In the genomic region with DNA sequence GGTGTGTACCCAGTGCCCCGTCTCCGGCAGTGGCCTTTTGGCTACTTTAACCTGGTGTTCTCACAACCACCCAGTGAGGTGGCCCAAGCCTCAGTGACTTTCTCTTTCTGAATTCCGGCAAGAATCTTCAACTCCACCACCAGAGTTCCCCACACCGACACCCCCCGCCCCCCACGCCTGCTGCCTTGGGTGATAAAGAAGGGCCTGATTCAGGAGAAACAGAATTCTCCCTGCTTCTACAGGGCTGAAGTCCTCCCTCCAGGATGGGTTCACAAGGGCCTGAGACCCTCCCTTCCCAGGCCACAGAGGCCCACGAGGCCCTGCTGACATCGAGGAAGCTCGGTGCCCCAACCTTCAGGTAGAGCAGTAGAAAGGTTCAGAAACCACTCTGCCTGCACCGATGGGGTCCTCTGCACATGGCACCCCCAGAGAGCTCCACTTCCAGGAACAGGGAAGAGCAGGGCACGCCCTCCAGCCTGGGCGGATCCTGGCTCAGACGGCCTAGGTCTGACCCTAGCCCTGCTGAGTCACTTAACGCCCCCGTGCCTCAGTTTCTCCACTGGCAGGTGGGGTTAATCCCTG, we compare ENCODE assay signal across 8 cellular contexts.
DNase-seq lines count a peak whose midpoint lies in the region; ATAC-seq and TF ChIP-seq lines count a peak whose summit lies in the region.

No MANE protein-coding gene starts in this region.

- H2AFZ ChIP-seq in DND-41 (ENCODE audit: low read depth, low read length): peak overlapping the region; percentile 72; the same call in 1 of the 2 replicates
- peak overlapping the region; percentile 32 for H2AFZ ChIP-seq in neuron (ENCODE audit: low read depth, low read length)

- H3K36me3 Mint-ChIP-seq in dendritic cell treated with granulocyte-macrophage colony-stimulating factor and Interleukin-4, amounts not matched to agents 40 ng/mL and 50 ng/mL, for 4 days (ENCODE audit: low read depth): peaks cover 54% of the 10 kb centered on the region

- H3K27me3 Mint-ChIP-seq in dendritic cell treated with granulocyte-macrophage colony-stimulating factor and Interleukin-4, amounts not matched to agents 40 ng/mL and 50 ng/mL, for 4 days: no peaks in the 10 kb centered on the region

- H3K36me3 ChIP-seq in DND-41 (ENCODE audit: insufficient read depth, low read length): peaks cover 46% of the 10 kb centered on the region
- H3K36me3 ChIP-seq in neuron (ENCODE audit: insufficient read depth, low read length): peaks cover 4% of the 10 kb centered on the region

- H3K4me2 ChIP-seq in DND-41 (ENCODE audit: insufficient read depth, low read length): peak overlapping the region; percentile 97

- H3K4me3 Mint-ChIP-seq in dendritic cell treated with granulocyte-macrophage colony-stimulating factor and Interleukin-4, amounts not matched to agents 40 ng/mL and 50 ng/mL, for 4 days: peak overlapping the region; percentile 84

- peaks cover 43% of the 10 kb centered on the region for H4K20me1 ChIP-seq in DND-41 (ENCODE audit: insufficient read depth, low read length)

- H3K79me2 ChIP-seq in DND-41 (ENCODE audit: insufficient read depth, low read length): peaks cover 43% of the 10 kb centered on the region

- H3K4me3 ChIP-seq in DND-41 (ENCODE audit: low read depth in 1 of 2, low read length in 2 of 2) (peak overlapping the region; percentile 67 to 85), neuron (ENCODE audit: low read length) (peak overlapping the region; percentile 84)

- H3K27ac ChIP-seq in DND-41 (ENCODE audit: low read length): peak overlapping the region; percentile 73

- DNase-seq in DND-41: peak; percentile 38
- peak; percentile 40 for DNase-seq in NAMALWA (ENCODE audit: low spot score)
- DNase-seq in NOMO-1 treated with dmso at 0.1 percent for 144 hours (lab: John Stamatoyannopoulos, UW; ENCODE audit: unreplicated experiment): no peak
- no peak for DNase-seq in NCI-H146 treated with DMSO at 0.1 percent for 48 hours (lab: John Stamatoyannopoulos, UW; ENCODE audit: unreplicated experiment)

- intact Hi-C loops in dendritic cell treated with granulocyte-macrophage colony-stimulating factor and Interleukin-4, amounts not matched to agents 40 ng/mL and 50 ng/mL, for 4 days (cut with micrococcal nuclease): loop anchor here (1.0 kb wide), 1 partner anchor 63 kb away; no protein-coding TSS in a partner anchor

- no peaks in the 10 kb centered on the region for H3K9me3 ChIP-seq in DND-41 (ENCODE audit: insufficient read depth, low read length, severe bottlenecking)
- no peaks in the 10 kb centered on the region for H3K9me3 ChIP-seq in neuron (ENCODE audit: low read length)

- H3K27ac Mint-ChIP-seq in dendritic cell treated with granulocyte-macrophage colony-stimulating factor and Interleukin-4, amounts not matched to agents 40 ng/mL and 50 ng/mL, for 4 days: peak overlapping the region; percentile 80

- H3K9me3 Mint-ChIP-seq in dendritic cell treated with granulocyte-macrophage colony-stimulating factor and Interleukin-4, amounts not matched to agents 40 ng/mL and 50 ng/mL, for 4 days: no peaks in the 10 kb centered on the region

- H3K4me1 ChIP-seq in DND-41 (ENCODE audit: insufficient read depth, low read length) (peaks cover 43% of the 10 kb centered on the region), neuron (ENCODE audit: insufficient read depth, low read length) (peaks cover 25% of the 10 kb centered on the region)

- peak overlapping the region; percentile 73 for H3K9ac ChIP-seq in DND-41 (ENCODE audit: low read depth, low read length)

- H3K27me3 ChIP-seq in DND-41 (ENCODE audit: insufficient read depth, low read length, poor library complexity) (no peaks in the 10 kb centered on the region), neuron (ENCODE audit: insufficient read depth, low read length) (no peaks in the 10 kb centered on the region)

- H3K4me1 Mint-ChIP-seq in dendritic cell treated with granulocyte-macrophage colony-stimulating factor and Interleukin-4, amounts not matched to agents 40 ng/mL and 50 ng/mL, for 4 days (ENCODE audit: low read depth): peaks cover 41% of the 10 kb centered on the region

- ATAC-seq in DND-41 (ENCODE audit: insufficient read depth, low read depth): no peak
- no peak for ATAC-seq in HG03342 (IDR thresholded peaks at IDR 0.05; ENCODE audit: unreplicated experiment)
- ATAC-seq in HG02852 (IDR thresholded peaks at IDR 0.05; ENCODE audit: unreplicated experiment): no peak

- TF ChIP-seq CTCF in DND-41 (IDR thresholded peaks at IDR 0.05; ENCODE audit: borderline replicate concordance, extremely low read depth, low read length, poor library complexity, severe bottlenecking): no peak

Comparison
In these comparisons a context has a peak if more than half of its experiments do, and no peak if none do; other contexts are left out.
1. DNase-seq: peak in DND-41 (single experiment) and NAMALWA (single experiment); none in NOMO-1 treated with dmso at 0.1 percent for 144 hours (single experiment) and NCI-H146 treated with DMSO at 0.1 percent for 48 hours (single experiment).